8 cellular contexts compared by ENCODE assay signal in the genomic region with DNA sequence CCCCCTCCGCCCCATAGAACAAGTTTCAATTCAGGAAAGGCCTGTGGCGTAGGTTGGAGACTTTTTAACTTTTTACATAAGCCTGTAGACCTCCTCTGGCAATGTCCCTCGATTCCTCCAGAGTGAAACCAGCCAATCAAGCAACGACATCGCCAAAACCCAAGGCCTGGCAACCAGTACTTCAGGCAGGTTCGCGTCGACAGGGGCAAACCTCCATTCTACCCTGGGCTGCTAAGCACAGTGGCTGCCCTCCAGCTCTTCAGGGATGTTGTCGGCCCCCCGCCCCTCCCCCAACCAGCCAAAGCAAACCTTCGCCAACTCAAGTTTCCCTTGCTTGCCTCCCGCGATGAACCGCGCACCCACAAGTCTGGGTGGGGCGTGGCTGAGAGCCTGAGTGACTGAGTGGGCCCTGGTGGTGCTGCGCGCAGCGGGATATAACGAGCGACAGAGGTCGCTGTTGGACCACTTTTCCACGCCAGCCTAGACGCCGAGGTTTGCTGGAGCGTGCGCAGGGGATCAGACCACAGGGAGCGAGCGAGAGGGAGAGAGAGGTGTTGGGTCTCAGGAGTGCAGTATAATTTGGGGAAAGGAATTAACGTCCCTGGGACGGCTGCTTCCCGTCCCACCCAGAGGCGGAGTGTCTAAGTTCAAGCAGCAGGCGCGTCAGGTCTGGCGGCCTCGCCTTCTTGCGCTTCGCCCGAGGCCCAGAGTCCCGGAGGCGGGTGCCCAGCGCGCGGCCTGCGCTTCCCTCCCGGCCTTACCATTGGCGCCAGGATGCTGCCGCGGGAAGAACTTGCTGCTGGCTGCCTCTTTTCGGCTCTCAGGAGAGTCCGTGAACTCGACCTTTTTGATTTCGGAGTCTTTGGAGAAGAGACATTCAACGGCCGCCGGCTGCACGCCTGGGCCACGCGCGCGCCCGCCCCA. TPM values are rescaled to one million over a fixed set of nuclear protein-coding genes. Genes with fewer than 3 reads are reported as not detected.
DNase-seq lines count a peak whose midpoint lies in the region; ATAC-seq and TF ChIP-seq lines count a peak whose summit lies in the region.

No MANE protein-coding gene starts in this region.

- peak overlapping the region; percentile 70 for H3K4me3 ChIP-seq in HUES48 (ENCODE audit: low read depth, low read length)
- H3K4me3 ChIP-seq in duodenal mucosa (ENCODE audit: low read depth in 1 of 2, low read length in 2 of 2): peak overlapping the region; percentile 50 to 55
- peak overlapping the region; percentile 42 for H3K4me3 ChIP-seq in lower lobe of right lung

- H3K4me1 Mint-ChIP-seq in stimulated activated naive CD8-positive, alpha-beta T cell treated with anti-CD3 and anti-CD28 coated beads, Interleukin-15, Interleukin-2, amounts not matched to agents 100 ng/mL and 50 ng/mL, for 24 hours (ENCODE audit: low read depth): peaks cover 15% of the 10 kb centered on the region

- H3K27ac ChIP-seq in HUES48 (ENCODE audit: low read depth, low read length): no peak overlapping the region
- H3K27ac ChIP-seq in duodenal mucosa (ENCODE audit: low read depth, low read length): no peak overlapping the region
- H3K27ac ChIP-seq in lower lobe of right lung: no peak overlapping the region

- H3K9me3 ChIP-seq in HUES48 (ENCODE audit: control insufficient read depth, insufficient read depth, low read length): no peaks in the 10 kb centered on the region
- H3K9me3 ChIP-seq in duodenal mucosa (ENCODE audit: control insufficient read depth in 1 of 2, low read length in 2 of 2): no peaks in the 10 kb centered on the region
- no peaks in the 10 kb centered on the region for H3K9me3 ChIP-seq in lower lobe of right lung

- H3K9ac ChIP-seq in HUES48 (ENCODE audit: low read depth, low read length) (no peak overlapping the region), duodenal mucosa (ENCODE audit: low read depth in 1 of 2, low read length in 2 of 2) (no peak overlapping the region)

- H3K4me3 Mint-ChIP-seq in stimulated activated naive CD8-positive, alpha-beta T cell treated with anti-CD3 and anti-CD28 coated beads, Interleukin-15, Interleukin-2, amounts not matched to agents 100 ng/mL and 50 ng/mL, for 24 hours: peak overlapping the region; percentile 60

- intact Hi-C loops in lower lobe of right lung (cut with DNase I): no loop called here

- TF ChIP-seq CTCF in lower lobe of right lung (IDR thresholded peaks at IDR 0.05): peak; percentile 67

- no peaks in the 10 kb centered on the region for H3K36me3 ChIP-seq in HUES48 (ENCODE audit: control insufficient read depth, insufficient read depth, low read length)
- no peaks in the 10 kb centered on the region for H3K36me3 ChIP-seq in duodenal mucosa (ENCODE audit: control insufficient read depth in 1 of 2, insufficient read depth in 2 of 2, low read length in 2 of 2)
- H3K36me3 ChIP-seq in lower lobe of right lung: no peaks in the 10 kb centered on the region

- peak; percentile 74 to 94 (median 90) for DNase-seq in NCI-H1417 (lab: John Stamatoyannopoulos, UW)
- no peak for DNase-seq in NCI-H1417 treated with DMSO at 0.1 percent for 48 hours (lab: John Stamatoyannopoulos, UW)
- peak; percentile 83 for DNase-seq in SK-MEL-5 (ENCODE audit: low read depth, low spot score)
- DNase-seq in lower lobe of right lung: peak; percentile 76

- peaks cover 89% of the 10 kb centered on the region for H3K27me3 Mint-ChIP-seq in stimulated activated naive CD8-positive, alpha-beta T cell treated with anti-CD3 and anti-CD28 coated beads, Interleukin-15, Interleukin-2, amounts not matched to agents 100 ng/mL and 50 ng/mL, for 24 hours

- peak; percentile 99 for ATAC-seq in GM21526 (IDR thresholded peaks at IDR 0.05; ENCODE audit: low FRiP score, unreplicated experiment)
- ATAC-seq in lower lobe of right lung: peak; percentile 94 to 97

- H3K9me3 Mint-ChIP-seq in stimulated activated naive CD8-positive, alpha-beta T cell treated with anti-CD3 and anti-CD28 coated beads, Interleukin-15, Interleukin-2, amounts not matched to agents 100 ng/mL and 50 ng/mL, for 24 hours: peaks cover 17% of the 10 kb centered on the region

- in situ Hi-C loops in SK-MEL-5 (cut with HindIII; ENCODE audit: low pct_unique_long_range_greater_than_20kb, low sequenced_read_pairs): no loop called here

- H3K27me3 ChIP-seq in HUES48 (ENCODE audit: control insufficient read depth, insufficient read depth, low read length) (peaks cover 99% of the 10 kb centered on the region), duodenal mucosa (ENCODE audit: control insufficient read depth in 1 of 2, insufficient read depth in 2 of 2, low read length in 2 of 2) (peaks cover 89 to 97% of the 10 kb centered on the region in 2 donors), lower lobe of right lung (ENCODE audit: low read depth) (peaks cover 99% of the 10 kb centered on the region)

- H3K27ac Mint-ChIP-seq in stimulated activated naive CD8-positive, alpha-beta T cell treated with anti-CD3 and anti-CD28 coated beads, Interleukin-15, Interleukin-2, amounts not matched to agents 100 ng/mL and 50 ng/mL, for 24 hours: peak overlapping the region; percentile 64

- H3K36me3 Mint-ChIP-seq in stimulated activated naive CD8-positive, alpha-beta T cell treated with anti-CD3 and anti-CD28 coated beads, Interleukin-15, Interleukin-2, amounts not matched to agents 100 ng/mL and 50 ng/mL, for 24 hours (ENCODE audit: low read depth): peaks cover 9% of the 10 kb centered on the region

- H3K4me1 ChIP-seq in HUES48 (ENCODE audit: control insufficient read depth, insufficient read depth, low read length): peaks cover 69% of the 10 kb centered on the region
- H3K4me1 ChIP-seq in duodenal mucosa (ENCODE audit: control insufficient read depth in 1 of 2, insufficient read depth in 2 of 2, low read length in 2 of 2): peaks cover 13 to 14% of the 10 kb centered on the region in 2 donors
- peaks cover 21% of the 10 kb centered on the region for H3K4me1 ChIP-seq in lower lobe of right lung

RNA-seq across cellular contexts. Expression of a gene that starts 9.0 kb away (rescaled TPM):
- total RNA-seq in SK-MEL-5 (2014; rRNA removed; shearing (Covaris generic)): 1.1 and 1.8 TPM in 2 replicates
- 1.9 and 2.8 TPM in 2 replicates for polyA plus RNA-seq in SK-MEL-5 (2015; cell fraction: cytosol; rRNA removed)
- 6.4 and 7.9 TPM in 2 replicates for polyA plus RNA-seq in SK-MEL-5 (2015; cell fraction: nucleus; rRNA removed)
- not detected for total RNA-seq in lower lobe of right lung
